Comparison of ENCODE assay signal across 8 cellular contexts in genomic region chr11:26331911-26332571, GRCh38. TPM values are rescaled to one million over a fixed set of nuclear protein-coding genes. Genes with fewer than 3 reads are reported as not detected.
DNase-seq lines count a peak whose midpoint lies in the region; ATAC-seq, FAIRE-seq and TF ChIP-seq lines count a peak whose summit lies in the region.

TSS of gene ANO3 (plus strand) at chr11:26332130. CDS start at chr11:26332276, 146 bp downstream.

- TF ChIP-seq POLR2A in A549 (IDR thresholded peaks at IDR 0.05; ENCODE audit: low read length): no peak
- TF ChIP-seq POLR2A in GM12892 (IDR thresholded peaks at IDR 0.05; ENCODE audit: low read depth, low read length): no peak

- TF ChIP-seq RAD21 in A549 (conservative IDR thresholded peaks at IDR 0.05 in 1 of 2, IDR thresholded peaks at IDR 0.05 in 1 of 2): peak; percentile 44 to 52; a peak in 4 of 5 replicates

- no peak within 1 kb of the TSS for H3K23ac ChIP-seq in trophoblast cell (ENCODE audit: low read length)

- no peak within 1 kb of the TSS for H3K14ac ChIP-seq in trophoblast cell (ENCODE audit: low read length)

- H3K4me1 ChIP-seq in A549 (no peaks in the 10 kb centered on the region), trophoblast cell (ENCODE audit: control insufficient read depth in 1 of 2, insufficient read depth in 2 of 2, low read length in 2 of 2) (peaks cover 0 to 1% of the 10 kb centered on the region in 2 experiments)

- no peaks in the 10 kb centered on the region for H3K36me3 Mint-ChIP-seq in WTC11
- no peaks in the 10 kb centered on the region for H3K36me3 Mint-ChIP-seq in glutamatergic neuron (ENCODE audit: unreplicated experiment)

- H3K9ac ChIP-seq in trophoblast cell (ENCODE audit: low read length): no peak within 1 kb of the TSS

- H2BK12ac ChIP-seq in trophoblast cell (ENCODE audit: low read length): no peak within 1 kb of the TSS

- H3K79me1 ChIP-seq in trophoblast cell (ENCODE audit: low read length): no peaks in the 10 kb centered on the region

- H3K79me2 ChIP-seq in trophoblast cell (ENCODE audit: control insufficient read depth, insufficient read depth, low read length, poor library complexity): no peaks in the 10 kb centered on the region

- no peak within 1 kb of the TSS for H4K8ac ChIP-seq in trophoblast cell (ENCODE audit: low read depth, low read length)

- no peak for FAIRE-seq in A549 (lab: Jason Lieb, UNC)
- no peak for FAIRE-seq in GM12892 (lab: Jason Lieb, UNC)

- WGBS in A549 (ENCODE audit: missing lambda C conversion rate): 4% methylated on average over 26 of the region's 36 CpGs
- no CpG with 5 or more reads among the region's 36 CpGs for WGBS in trophoblast cell (ENCODE audit: extremely low coverage, insufficient coverage, insufficient read length)

- H3K18ac ChIP-seq in trophoblast cell (ENCODE audit: low read length): no peak within 1 kb of the TSS

- H3K4me3 ChIP-seq in A549: peak within 1 kb of the TSS; percentile 28; the same call in 2 of the 3 replicates
- H3K4me3 ChIP-seq in trophoblast cell (ENCODE audit: low read depth, low read length): no peak within 1 kb of the TSS

- H3K27ac ChIP-seq in A549: no peak within 1 kb of the TSS
- no peak within 1 kb of the TSS for H3K27ac ChIP-seq in trophoblast cell (ENCODE audit: low read depth, low read length)

- no peaks in the 10 kb centered on the region for H3K36me3 ChIP-seq in trophoblast cell (ENCODE audit: control insufficient read depth in 1 of 2, insufficient read depth in 2 of 2, low read length in 2 of 2)

- H2BK120ac ChIP-seq in trophoblast cell (ENCODE audit: insufficient read depth, low read length, poor library complexity): no peak within 1 kb of the TSS

- peak; percentile 42 for TF ChIP-seq CTCF in A549 (IDR thresholded peaks at IDR 0.05)
- TF ChIP-seq CTCF in WTC11 (IDR thresholded peaks at IDR 0.05): peak; percentile 46
- peak; percentile 74 for TF ChIP-seq CTCF in glutamatergic neuron (IDR thresholded peaks at IDR 0.05; ENCODE audit: partially characterized antibody, unreplicated experiment)

- H3K4me3 Mint-ChIP-seq in WTC11: peak within 1 kb of the TSS; percentile 72
- H3K4me3 Mint-ChIP-seq in glutamatergic neuron (ENCODE audit: unreplicated experiment): peak within 1 kb of the TSS; percentile 93

- ATAC-seq in A549 (peak; percentile 97 to 100), HG02759 (IDR thresholded peaks at IDR 0.05; ENCODE audit: unreplicated experiment) (peak; percentile 98), WTC11 (peak; percentile 99)

- H2AFZ ChIP-seq in trophoblast cell (ENCODE audit: insufficient read depth, low read length, poor library complexity): no peak within 1 kb of the TSS

- no peak within 1 kb of the TSS for H4K91ac ChIP-seq in trophoblast cell (ENCODE audit: low read depth, low read length)

- CTCF ChIA-PET in A549 (lab: Yijun Ruan, JAX): interaction anchor here (0.6 to 1.3 kb wide), 4 partner anchors 10 to 283 kb away, joined by 3 to 5 read pairs (median 3); no protein-coding TSS in a partner anchor
- CTCF ChIA-PET in WTC11 (lab: Charles Lee): interaction anchor here (0.7 to 1.0 kb wide), 2 partner anchors 36 to 47 kb away, joined by 3 read pairs; no protein-coding TSS in a partner anchor

- H4K12ac ChIP-seq in trophoblast cell (ENCODE audit: low read depth, low read length): no peak within 1 kb of the TSS

- DNase-seq in A549 (ENCODE audit: low read depth in 1 of 2, low spot score in 1 of 2) (peak; percentile 70 to 74), GM12892 (ENCODE audit: insufficient read length) (peak; percentile 28), NCI-H1417 (lab: John Stamatoyannopoulos, UW) (peak; percentile 79 to 93 (median 92)), WTC11 (ENCODE audit: low spot score) (peak; percentile 95), glutamatergic neuron (peak; percentile 95), trophoblast cell (peak; percentile 64 to 78), KG1 (lab: John Stamatoyannopoulos, UW) (no peak)

- TF ChIP-seq EP300 in A549 (IDR thresholded peaks at IDR 0.05): no peak

- H3K9me3 ChIP-seq in A549: no peaks in the 10 kb centered on the region
- no peaks in the 10 kb centered on the region for H3K9me3 ChIP-seq in trophoblast cell (ENCODE audit: insufficient read depth, low read depth, low read length)

- H3K4me1 Mint-ChIP-seq in WTC11 (peaks cover 53% of the 10 kb centered on the region), glutamatergic neuron (ENCODE audit: low read depth, unreplicated experiment) (peaks cover 61% of the 10 kb centered on the region)

- H3K4ac ChIP-seq in trophoblast cell (ENCODE audit: low read depth, low read length): no peak within 1 kb of the TSS

- H3K4me2 ChIP-seq in A549: peak within 1 kb of the TSS; percentile 74
- H3K4me2 ChIP-seq in trophoblast cell (ENCODE audit: low read length): peak within 1 kb of the TSS; percentile 51

- peaks cover 10% of the 10 kb centered on the region; the same call in 1 of the 2 replicates for H3K27me3 Mint-ChIP-seq in WTC11 (ENCODE audit: low read depth)
- peaks cover 11% of the 10 kb centered on the region for H3K27me3 Mint-ChIP-seq in glutamatergic neuron (ENCODE audit: unreplicated experiment)

- peak within 1 kb of the TSS; percentile 70; the same call in 1 of the 2 replicates for H3K27ac Mint-ChIP-seq in WTC11
- peak within 1 kb of the TSS; percentile 69 for H3K27ac Mint-ChIP-seq in glutamatergic neuron (ENCODE audit: unreplicated experiment)

- no peak within 1 kb of the TSS for H2AK5ac ChIP-seq in trophoblast cell (ENCODE audit: low read length)

- H3K27me3 ChIP-seq in trophoblast cell (ENCODE audit: insufficient read depth, low read length): no peaks in the 10 kb centered on the region

- no peaks in the 10 kb centered on the region for H3K9me3 Mint-ChIP-seq in WTC11
- H3K9me3 Mint-ChIP-seq in glutamatergic neuron (ENCODE audit: unreplicated experiment): peaks cover 7% of the 10 kb centered on the region

- POLR2A ChIA-PET in A549 (lab: Yijun Ruan, JAX): no interaction called here
- POLR2A ChIA-PET in WTC11 (lab: Charles Lee): no interaction called here

- no peak within 1 kb of the TSS for H2BK5ac ChIP-seq in trophoblast cell (ENCODE audit: low read depth, low read length, poor library complexity)

TF ChIP-seq in A549, 52 proteins besides CTCF, POLR2A, EP300 and RAD21:
- TF ChIP-seq SMC3 (IDR thresholded peaks at IDR 0.05) (peak; percentile 58), FOXS1 (CRISPR knock-in tag; IDR thresholded peaks at IDR 0.05) (no peak)

TF ChIP-seq in WTC11, 78 proteins besides CTCF, POLR2A, EP300 and RAD21 (continues in another document):
- TF ChIP-seq NFYB (CRISPR knock-in tag; conservative IDR thresholded peaks at IDR 0.05; ENCODE audit: low read depth): no peak
- TF ChIP-seq TEAD4 (CRISPR knock-in tag; IDR thresholded peaks at IDR 0.05): no peak
- TF ChIP-seq HMGXB4 (CRISPR knock-in tag; IDR thresholded peaks at IDR 0.05): peak; percentile 42; the same call in 1 of the 2 replicates
- TF ChIP-seq, protein P1, sequence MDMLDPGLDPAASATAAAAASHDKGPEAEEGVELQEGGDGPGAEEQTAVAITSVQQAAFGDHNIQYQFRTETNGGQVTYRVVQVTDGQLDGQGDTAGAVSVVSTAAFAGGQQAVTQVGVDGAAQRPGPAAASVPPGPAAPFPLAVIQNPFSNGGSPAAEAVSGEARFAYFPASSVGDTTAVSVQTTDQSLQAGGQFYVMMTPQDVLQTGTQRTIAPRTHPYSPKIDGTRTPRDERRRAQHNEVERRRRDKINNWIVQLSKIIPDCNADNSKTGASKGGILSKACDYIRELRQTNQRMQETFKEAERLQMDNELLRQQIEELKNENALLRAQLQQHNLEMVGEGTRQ (CRISPR knock-in tag; IDR thresholded peaks at IDR 0.05): no peak
- 0 out of 2 replicates have a peak, but pooled peaks have one; percentile 20 for TF ChIP-seq TP53 (CRISPR knock-in tag; IDR thresholded peaks at IDR 0.05)
- no peak for TF ChIP-seq ZNF121 (CRISPR knock-in tag; IDR thresholded peaks at IDR 0.05)
- peak; percentile 48; the same call in 1 of the 2 replicates for TF ChIP-seq SP1 (CRISPR knock-in tag; conservative IDR thresholded peaks at IDR 0.05)
- TF ChIP-seq NFE2L1 (CRISPR knock-in tag; IDR thresholded peaks at IDR 0.05): no peak
- TF ChIP-seq ZNF232 (CRISPR knock-in tag; IDR thresholded peaks at IDR 0.05): no peak
- no peak for TF ChIP-seq TCF7 (CRISPR knock-in tag; IDR thresholded peaks at IDR 0.05; ENCODE audit: low read depth)

RNA-seq across cellular contexts. Expression of gene ANO3, which starts in this region (rescaled TPM):
- polyA plus RNA-seq in A549 (2011; rRNA removed) (not detected in 2 replicates), A549 (2017; fragmentation: RNase III; extraction: RNeasy Plus Mini Kit Qiagen cat#74134 plus additional on column Dnase treatment) (not detected in 3 replicates)
- not detected in 2 replicates for polyA plus RNA-seq in A549 (2012; cell fraction: cytosol; rRNA removed)
- not detected in 2 replicates for polyA plus RNA-seq in A549 (2012; cell fraction: nucleus; rRNA removed)
- not detected in 2 replicates for polyA minus RNA-seq in A549 (2011; rRNA and poly(A)+ RNA removed)
- 0.47 TPM for polyA plus RNA-seq in GM12892 (2012; ENCODE audit: missing spikeins)
- total RNA-seq in WTC11 (2021) (0.05 to 0.11 TPM in 2 of 3 replicates, not detected in the other), glutamatergic neuron (ENCODE audit: unreplicated experiment) (12.8 TPM)
- polyA plus RNA-seq in trophoblast cell (2013): 0.15 TPM in 2 replicates

Comparison
In these comparisons a context has a peak if more than half of its experiments do, and no peak if none do; other contexts are left out.
1. RNA of gene ANO3 (total RNA-seq): 12.8 TPM in glutamatergic neuron (single experiment); 0.05 to 0.11 TPM in WTC11; every median in the first group is over 10 times any median in the second.
2. Peak in DNase-seq, ATAC-seq, H3K4me3 ChIP-seq and H3K4me2 ChIP-seq in A549; RNA of the gene not detected or under 1 TPM.
3. Peak in DNase-seq and ATAC-seq in WTC11; RNA of the gene not detected or under 1 TPM.
4. Of the 8 proteins assayed by ChIP-seq in both WTC11 and A549: peak only in WTC11: HMGXB4 and TP53; only in A549: none; in both: CTCF; in neither: 5.
5. Peak in every context shown above with its lines, with median percentiles within 50 percentile points of each other: ATAC-seq and CTCF ChIP-seq.